In genomic region chr1:150926094-150926741, GRCh38 we compare ENCODE assay signal across 1 cellular context.
A peak's percentile ranks its signal among the peaks of the same experiment; 100 is the strongest.
TF ChIP-seq lines count a peak whose summit lies in the region.

Gene SETDB1, plus strand, starts transcription at chr1:150926363. Its CDS starts 1,352 bp downstream, at chr1:150927715.

TF ChIP-seq in HepG2, 621 proteins besides CTCF, POLR2A, EP300 and RAD21 (continued from another document):
- TF ChIP-seq FOXJ3 (CRISPR knock-in tag; IDR thresholded peaks at IDR 0.05; ENCODE audit: borderline replicate concordance) (0 out of 2 replicates have a peak, but pooled peaks have one; percentile 10), ZNF781 (CRISPR knock-in tag; IDR thresholded peaks at IDR 0.05; ENCODE audit: borderline replicate concordance, not compliant biosample characterization) (no peak), ELF3 (CRISPR knock-in tag; IDR thresholded peaks at IDR 0.05) (peak; percentile 90), ZNF770 (CRISPR knock-in tag; IDR thresholded peaks at IDR 0.05) (0 out of 2 replicates have a peak, but pooled peaks have one; percentile 10), ZNF891 (CRISPR knock-in tag; IDR thresholded peaks at IDR 0.05) (0 out of 2 replicates have a peak, but pooled peaks have one; percentile 22), ZBTB44 (CRISPR knock-in tag; IDR thresholded peaks at IDR 0.05) (no peak), MYNN (CRISPR knock-in tag; IDR thresholded peaks at IDR 0.05; ENCODE audit: low read depth) (0 out of 2 replicates have a peak, but pooled peaks have one; percentile 41), SSRP1 (CRISPR knock-in tag; IDR thresholded peaks at IDR 0.05) (no peak), FOXP4 (CRISPR knock-in tag; IDR thresholded peaks at IDR 0.05) (peak; percentile 49; the same call in 1 of the 2 replicates), MAX (IDR thresholded peaks at IDR 0.05) (peak; percentile 72), ZNF782 (CRISPR knock-in tag; IDR thresholded peaks at IDR 0.05; ENCODE audit: borderline replicate concordance) (no peak), BORCS8-MEF2B (CRISPR knock-in tag; IDR thresholded peaks at IDR 0.05) (peak; percentile 42; the same call in 1 of the 2 replicates), PHF20 (CRISPR knock-in tag; IDR thresholded peaks at IDR 0.05) (peak; percentile 95), SP140L (CRISPR knock-in tag; IDR thresholded peaks at IDR 0.05; ENCODE audit: borderline replicate concordance) (0 out of 2 replicates have a peak, but pooled peaks have one; percentile 31), ZNF572 (CRISPR knock-in tag; IDR thresholded peaks at IDR 0.05) (peak; percentile 71; the same call in 1 of the 2 replicates), ZFAT (CRISPR knock-in tag; conservative IDR thresholded peaks at IDR 0.05) (no peak), ZBTB8A (CRISPR knock-in tag; IDR thresholded peaks at IDR 0.05; ENCODE audit: borderline replicate concordance, low read depth) (no peak), HNF1A (IDR thresholded peaks at IDR 0.05; ENCODE audit: low read depth) (no peak), HNF1A (CRISPR knock-in tag; IDR thresholded peaks at IDR 0.05; ENCODE audit: borderline replicate concordance) (peak; percentile 56; the same call in 1 of the 2 replicates), SIN3A (IDR thresholded peaks at IDR 0.05; ENCODE audit: borderline replicate concordance, low read depth, low read length) (peak; percentile 89; the same call in 1 of the 2 replicates), ZNF605 (CRISPR knock-in tag; IDR thresholded peaks at IDR 0.05) (peak; percentile 17; the same call in 1 of the 2 replicates), ELF4 (CRISPR knock-in tag; IDR thresholded peaks at IDR 0.05; ENCODE audit: borderline replicate concordance) (peak; percentile 92), CSRNP1 (CRISPR knock-in tag; IDR thresholded peaks at IDR 0.05) (no peak), XRCC5 (optimal IDR thresholded peaks at IDR 0.05; ENCODE audit: low read length) (peak; percentile 73), NFAT5 (CRISPR knock-in tag; IDR thresholded peaks at IDR 0.05) (no peak), RXRA (CRISPR knock-in tag; IDR thresholded peaks at IDR 0.05) (peak; percentile 58; the same call in 1 of the 2 replicates), TBL1XR1 (IDR thresholded peaks at IDR 0.05; ENCODE audit: borderline replicate concordance, low read length, partially characterized antibody) (peak; percentile 34), KLF9 (CRISPR knock-in tag; IDR thresholded peaks at IDR 0.05; ENCODE audit: low read depth) (0 out of 2 replicates have a peak, but pooled peaks have one; percentile 76), AKAP8 (CRISPR knock-in tag; IDR thresholded peaks at IDR 0.05) (no peak), POLR2G (IDR thresholded peaks at IDR 0.05; ENCODE audit: low read depth, low read length) (peak; percentile 88), ARNTL (CRISPR knock-in tag; IDR thresholded peaks at IDR 0.05) (peak; percentile 92), MAFF (IDR thresholded peaks at IDR 0.05; ENCODE audit: low read depth, low read length) (no peak), GMEB1 (CRISPR knock-in tag; IDR thresholded peaks at IDR 0.05; ENCODE audit: borderline replicate concordance) (peak; percentile 65; the same call in 1 of the 2 replicates)
